17 cellular contexts compared by ENCODE assay signal in the genomic region with DNA sequence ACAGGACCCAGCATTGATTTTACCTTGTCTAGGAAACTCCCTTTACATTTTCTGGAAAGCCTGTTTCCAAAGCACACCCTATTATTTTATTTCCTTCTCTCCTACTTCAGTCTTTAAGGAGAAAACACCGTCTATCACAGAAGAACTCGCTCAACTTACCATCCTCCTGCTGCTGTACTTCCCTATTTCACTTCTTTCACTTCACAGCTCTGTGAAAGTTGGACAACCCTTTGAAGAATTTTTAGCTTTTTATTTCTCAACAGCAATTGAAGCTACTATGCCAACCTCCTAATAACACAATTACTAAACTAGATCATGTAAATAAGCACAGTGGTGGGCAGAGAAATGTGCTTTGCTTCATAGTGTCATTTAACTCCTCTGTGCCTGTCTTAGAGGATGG.
"Had no signal": no experiment of that assay in that cellular context is flagged by ENCODE, and none has a peak within 500 bp of the region (broad histone marks: within the 10 kb centered on the region; RNA-seq: fewer than 3 reads in every experiment).

No MANE protein-coding gene starts in this region.

- H3K27ac Mint-ChIP-seq: activated B cell treated with CpG ODN at 0.5 μM for 24 hours; activated CD4-positive, alpha-beta memory T cell treated with anti-CD3 and anti-CD28 coated beads, Interleukin-2, amount 10 ng/mL, durations not matched to agents 7 days and 5 days; activated CD8-positive, alpha-beta memory T cell treated with anti-CD3 and anti-CD28 coated beads, Interleukin-2, amount 10 ng/mL, durations not matched to agents 7 days and 5 days; activated naive CD8-positive, alpha-beta T cell treated with anti-CD3 and anti-CD28 coated beads for 36 hours; activated T-helper 17 cell treated with anti-CD3 and anti-CD28 coated beads, Interleukin-2, amount 50 U/mL, for 72 hours; natural killer cell treated with Interleukin-12 subunit alpha and Interleukin-12 subunit beta and Interleukin-15 and Interleukin-18, amount 100 ng/mL, for 72 hours; stimulated activated memory B cell treated with anti-CD40 and anti-IgM and Interleukin-4, amounts not matched to agents 10 μg/mL and 1 μg/mL and 100 μg/mL, for 72 hours had no signal

- H3K9me3 Mint-ChIP-seq: activated B cell treated with CpG ODN at 0.5 μM for 24 hours; activated CD4-positive, alpha-beta memory T cell treated with anti-CD3 and anti-CD28 coated beads, Interleukin-2, amount 10 ng/mL, durations not matched to agents 7 days and 5 days; activated naive CD8-positive, alpha-beta T cell treated with anti-CD3 and anti-CD28 coated beads for 36 hours; activated T-helper 17 cell treated with anti-CD3 and anti-CD28 coated beads, Interleukin-2, amount 50 U/mL, for 72 hours; natural killer cell treated with Interleukin-12 subunit alpha and Interleukin-12 subunit beta and Interleukin-15 and Interleukin-18, amount 100 ng/mL, for 72 hours; stimulated activated memory B cell treated with anti-CD40 and anti-IgM and Interleukin-4, amounts not matched to agents 10 μg/mL and 1 μg/mL and 100 μg/mL, for 72 hours had no signal

- DNase-seq: activated B cell treated with CpG ODN at 0.5 μM for 24 hours; activated CD4-positive, alpha-beta memory T cell treated with anti-CD3 and anti-CD28 coated beads, Interleukin-2, amount 10 ng/mL, durations not matched to agents 7 days and 5 days; activated CD4-positive, alpha-beta T cell treated with anti-CD3 and anti-CD28 coated beads for 4 hours; activated CD8-positive, alpha-beta memory T cell treated with anti-CD3 and anti-CD28 coated beads, Interleukin-2, amount 10 ng/mL, durations not matched to agents 7 days and 5 days; activated naive CD4-positive, alpha-beta T cell; activated naive CD8-positive, alpha-beta T cell treated with anti-CD3 and anti-CD28 coated beads for 36 hours; amniotic stem cell; dermis blood vessel endothelial cell; effector memory CD4-positive, alpha-beta T cell; pancreas; right lobe of liver; small intestine; stimulated activated CD4-positive, alpha-beta T cell treated with anti-CD3 and anti-CD28 coated beads, Interleukin-4, amount 100 ng/mL, for 1 hour had no signal

- ATAC-seq: activated CD8-positive, alpha-beta memory T cell treated with anti-CD3 and anti-CD28 coated beads, Interleukin-2, amount 10 ng/mL, durations not matched to agents 7 days and 5 days; activated T-helper 17 cell treated with anti-CD3 and anti-CD28 coated beads, Interleukin-2, amount 50 U/mL, for 72 hours; natural killer cell treated with Interleukin-12 subunit alpha and Interleukin-12 subunit beta and Interleukin-15 and Interleukin-18, amount 100 ng/mL, for 72 hours; pancreas; right lobe of liver; stimulated activated memory B cell treated with anti-CD40 and anti-IgM and Interleukin-4, amounts not matched to agents 10 μg/mL and 1 μg/mL and 100 μg/mL, for 72 hours had no signal

- H3K4me1 ChIP-seq: right lobe of liver had no signal

- H3K4me3 Mint-ChIP-seq: activated B cell treated with CpG ODN at 0.5 μM for 24 hours; activated CD4-positive, alpha-beta memory T cell treated with anti-CD3 and anti-CD28 coated beads, Interleukin-2, amount 10 ng/mL, durations not matched to agents 7 days and 5 days; activated CD8-positive, alpha-beta memory T cell treated with anti-CD3 and anti-CD28 coated beads, Interleukin-2, amount 10 ng/mL, durations not matched to agents 7 days and 5 days; activated naive CD8-positive, alpha-beta T cell treated with anti-CD3 and anti-CD28 coated beads for 36 hours; activated T-helper 17 cell treated with anti-CD3 and anti-CD28 coated beads, Interleukin-2, amount 50 U/mL, for 72 hours; natural killer cell treated with Interleukin-12 subunit alpha and Interleukin-12 subunit beta and Interleukin-15 and Interleukin-18, amount 100 ng/mL, for 72 hours; stimulated activated memory B cell treated with anti-CD40 and anti-IgM and Interleukin-4, amounts not matched to agents 10 μg/mL and 1 μg/mL and 100 μg/mL, for 72 hours had no signal

- H3K36me3 ChIP-seq: neutrophil, pancreas, right lobe of liver had no signal

- H3K4me3 ChIP-seq: pancreas, right lobe of liver had no signal

- H3K9me3 ChIP-seq: neutrophil, pancreas, right lobe of liver had no signal

- H3K27me3 Mint-ChIP-seq: activated naive CD8-positive, alpha-beta T cell treated with anti-CD3 and anti-CD28 coated beads for 36 hours had no signal

- H3K4me1 Mint-ChIP-seq: activated B cell treated with CpG ODN at 0.5 μM for 24 hours; activated CD4-positive, alpha-beta memory T cell treated with anti-CD3 and anti-CD28 coated beads, Interleukin-2, amount 10 ng/mL, durations not matched to agents 7 days and 5 days; activated CD8-positive, alpha-beta memory T cell treated with anti-CD3 and anti-CD28 coated beads, Interleukin-2, amount 10 ng/mL, durations not matched to agents 7 days and 5 days; activated naive CD8-positive, alpha-beta T cell treated with anti-CD3 and anti-CD28 coated beads for 36 hours; activated T-helper 17 cell treated with anti-CD3 and anti-CD28 coated beads, Interleukin-2, amount 50 U/mL, for 72 hours had no signal

- H3K27me3 ChIP-seq: pancreas, right lobe of liver had no signal

- H3K36me3 Mint-ChIP-seq: activated CD8-positive, alpha-beta memory T cell treated with anti-CD3 and anti-CD28 coated beads, Interleukin-2, amount 10 ng/mL, durations not matched to agents 7 days and 5 days; activated naive CD8-positive, alpha-beta T cell treated with anti-CD3 and anti-CD28 coated beads for 36 hours; natural killer cell treated with Interleukin-12 subunit alpha and Interleukin-12 subunit beta and Interleukin-15 and Interleukin-18, amount 100 ng/mL, for 72 hours; stimulated activated memory B cell treated with anti-CD40 and anti-IgM and Interleukin-4, amounts not matched to agents 10 μg/mL and 1 μg/mL and 100 μg/mL, for 72 hours had no signal

- H3K27ac ChIP-seq: neutrophil, pancreas, right lobe of liver had no signal
